Comparison of ENCODE assay signal across 23 cellular contexts in genomic region chr10:96279219-96279641, GRCh38. TPM values are rescaled to one million over a fixed set of nuclear protein-coding genes. Genes with fewer than 3 reads are reported as not detected.
DNase-seq lines count a peak whose midpoint lies in the region; ATAC-seq, FAIRE-seq and TF ChIP-seq lines count a peak whose summit lies in the region.
"Had no signal": no experiment of that assay in that cellular context is flagged by ENCODE, and none has a peak within 500 bp of the region (broad histone marks: within the 10 kb centered on the region; RNA-seq: fewer than 3 reads in every experiment).

No MANE protein-coding gene starts in this region.

- H3K36me3 ChIP-seq in SU-DHL-6 (ENCODE audit: low read length): no peaks in the 10 kb centered on the region
- no peaks in the 10 kb centered on the region for H3K36me3 ChIP-seq in psoas muscle (ENCODE audit: insufficient read depth in 1 of 2, low read depth in 1 of 2)

- no peaks in the 10 kb centered on the region for H3K79me2 ChIP-seq in SU-DHL-6 (ENCODE audit: insufficient read depth, low read length)

- no peaks in the 10 kb centered on the region for H4K20me1 ChIP-seq in SU-DHL-6 (ENCODE audit: low read depth, low read length)

- TF ChIP-seq CTCF in SU-DHL-6 (IDR thresholded peaks at IDR 0.05; ENCODE audit: insufficient read depth, low read length, poor library complexity, severe bottlenecking) (no peak), foreskin keratinocyte (conservative IDR thresholded peaks at IDR 0.05) (no peak), psoas muscle (IDR thresholded peaks at IDR 0.05) (no peak)

- H3K4me1 ChIP-seq in foreskin keratinocyte: peaks cover 17% of the 10 kb centered on the region
- H3K4me1 ChIP-seq in psoas muscle: no peaks in the 10 kb centered on the region

- H3K9me3 ChIP-seq in SU-DHL-6 (ENCODE audit: insufficient read depth, low read length) (no peaks in the 10 kb centered on the region), psoas muscle (no peaks in the 10 kb centered on the region)

- H3K4me3 ChIP-seq in SU-DHL-6 (ENCODE audit: insufficient read depth, low read length, poor library complexity, severe bottlenecking) (no peak overlapping the region), psoas muscle (no peak overlapping the region)
- H3K4me3 ChIP-seq: SK-N-MC had no signal

- H3K27ac ChIP-seq in SU-DHL-6 (ENCODE audit: low read depth, low read length) (0 out of 2 replicates have a peak overlapping the region, but pooled peaks have one; percentile 4), foreskin keratinocyte (no peak overlapping the region), psoas muscle (no peak overlapping the region)
- H3K27ac ChIP-seq: 22Rv1, SK-N-MC had no signal

- H3F3A ChIP-seq in SU-DHL-6 (ENCODE audit: insufficient read depth): peaks cover 25% of the 10 kb centered on the region

- H2AFZ ChIP-seq in SU-DHL-6 (ENCODE audit: low read depth, low read length, severe bottlenecking): no peak overlapping the region

- no peak overlapping the region for H3K4me2 ChIP-seq in SU-DHL-6 (ENCODE audit: low read depth, low read length, poor library complexity, severe bottlenecking)

- no peaks in the 10 kb centered on the region for H3K27me3 ChIP-seq in SU-DHL-6 (ENCODE audit: low read length)
- no peaks in the 10 kb centered on the region for H3K27me3 ChIP-seq in foreskin keratinocyte
- no peaks in the 10 kb centered on the region for H3K27me3 ChIP-seq in psoas muscle (ENCODE audit: insufficient read depth in 3 of 3, low read length in 2 of 3)

- intact Hi-C loops in left colon (cut with DNase I, micrococcal nuclease) (no loop called here), psoas muscle (cut with DNase I) (no loop called here)

- no peaks in the 10 kb centered on the region for H3K9me2 ChIP-seq in SU-DHL-6 (replicated peaks; ENCODE audit: insufficient read depth, low read length)

- 84 to 90% (median 86%) methylated on average over 3 of the region's 3 CpGs for WGBS in psoas muscle, 3 donors

- DNase-seq in DMS 273 (lab: John Stamatoyannopoulos, UW; ENCODE audit: unreplicated experiment): peak; percentile 7
- no peak for DNase-seq in DMS 273 treated with DMSO at 0.1 percent for 48 hours (lab: John Stamatoyannopoulos, UW)
- DNase-seq in left colon: no peak
- no peak for DNase-seq in foreskin keratinocyte
- no peak for DNase-seq in urothelium cell line (ENCODE audit: low spot score)
- DNase-seq in psoas muscle: no peak
- DNase-seq: CD8-positive, alpha-beta T cell; DND-41; GDM1; H7; NCI-H1105 treated with DMSO at 0.1 percent for 48 hours; NCI-H1694 treated with DMSO at 0.1 percent for 48 hours; NCI-H226; NCI-H69; T-helper 1 cell had no signal

- peak; percentile 27 for ATAC-seq in left colon
- ATAC-seq in foreskin keratinocyte: no peak
- no peak for ATAC-seq in GM21447 (IDR thresholded peaks at IDR 0.05; ENCODE audit: unreplicated experiment)
- ATAC-seq in psoas muscle: no peak
- ATAC-seq: CD8-positive, alpha-beta T cell had no signal

- H3K9ac ChIP-seq in SU-DHL-6 (ENCODE audit: low read length): no peak overlapping the region

- no peak for FAIRE-seq in urothelium cell line (lab: Jason Lieb, UNC)
- FAIRE-seq: GM12892 had no signal

RNA-seq across cellular contexts. Expression of gene BLNK, which starts 7.9 kb away (rescaled TPM):
- 10 to 100 TPM; 22.1 to 24.9 TPM for total RNA-seq in left colon
- not detected in 2 replicates for total RNA-seq in foreskin keratinocyte
- polyA plus RNA-seq in foreskin keratinocyte: 0.06 TPM in 2 replicates
- total RNA-seq in psoas muscle: 1 to 10 TPM; 1.1 to 3.7 (median 1.2) TPM
- polyA plus RNA-seq in psoas muscle: under 1 TPM; 0.15 to 0.25 (median 0.22) TPM
- total RNA-seq: H7, LHCN-M2 had no signal
- polyA plus RNA-seq: BJ had no signal

RNA-seq across cellular contexts. Expression of gene DNTT, which starts 25.0 kb away (rescaled TPM):
- total RNA-seq in left colon (not detected), foreskin keratinocyte (not detected in 2 replicates), psoas muscle (not detected)
- polyA plus RNA-seq in foreskin keratinocyte (not detected in 2 replicates), psoas muscle (under 1 TPM in 1 of 3 donors, not detected in 2; 0.01 TPM)
- total RNA-seq: CD8-positive, alpha-beta T cell; H7; HT-29; LHCN-M2 had no signal
- polyA plus RNA-seq: BJ had no signal

Comparison
In these comparisons a context has a peak if more than half of its experiments do, and no peak if none do; other contexts are left out.
1. RNA of gene BLNK, which starts 7.9 kb away (total RNA-seq): 22.1 to 24.9 TPM in left colon; 1.1 to 3.7 TPM in psoas muscle and not detected in foreskin keratinocyte; every median in the first group is over 4 times any median in the second.